In genomic region chr2:127701651-127702394, GRCh38 we compare ENCODE assay signal across 9 cellular contexts. TPM values are rescaled to one million over a fixed set of nuclear protein-coding genes. Genes with fewer than 3 reads are reported as not detected.
DNase-seq lines count a peak whose midpoint lies in the region; ATAC-seq and TF ChIP-seq lines count a peak whose summit lies in the region.
"Had no signal": no experiment of that assay in that cellular context is flagged by ENCODE, and none has a peak within 500 bp of the region (broad histone marks: within the 10 kb centered on the region; RNA-seq: fewer than 3 reads in every experiment).

No MANE protein-coding gene starts in this region.

- intact Hi-C loops in colonic mucosa (cut with DNase I) = no loop called here
- intact Hi-C loops in left lung (cut with DNase I) = no loop called here

- H3K36me3 ChIP-seq in colonic mucosa = no peaks in the 10 kb centered on the region
- peaks cover 0 to 20% of the 10 kb centered on the region in 2 donors for H3K36me3 ChIP-seq in left lung

- TF ChIP-seq CTCF in colonic mucosa (IDR thresholded peaks at IDR 0.05) = no peak
- TF ChIP-seq CTCF in left lung (IDR thresholded peaks at IDR 0.05) = peak in 1 of 2 donors; percentile 52

- H3K9ac ChIP-seq in colonic mucosa (ENCODE audit: low read depth in 2 of 2, low read length in 2 of 2) = peak overlapping the region; percentile 78 to 90

- H3K27me3 ChIP-seq in colonic mucosa (no peaks in the 10 kb centered on the region), left lung (no peaks in the 10 kb centered on the region)

- DNase-seq in AG20443 (ENCODE audit: low spot score) (peak; percentile 87), NCI-H446 treated with DMSO at 0.1 percent for 48 hours (lab: John Stamatoyannopoulos, UW) (peak; percentile 49), colonic mucosa (peak; percentile 73), left lung (peak; percentile 84 to 96)
- DNase-seq in activated CD4-positive, alpha-beta T cell treated with anti-CD3 and anti-CD28 coated beads for 4 hours = peak; percentile 77 to 81
- peak; percentile 63 to 70 for DNase-seq in stimulated activated CD4-positive, alpha-beta T cell treated with anti-CD3 and anti-CD28 coated beads, Interleukin-2, amount 100 ng/mL, for 48 hours

- in situ Hi-C loops in GM18951 (cut with MboI; ENCODE audit: low sequenced_read_pairs, unreplicated experiment) = no loop called here

- H3K9me3 ChIP-seq in colonic mucosa (no peaks in the 10 kb centered on the region), left lung (no peaks in the 10 kb centered on the region)

- ATAC-seq in HG03159 (IDR thresholded peaks at IDR 0.05; ENCODE audit: unreplicated experiment) (peak; percentile 60), left lung (peak; percentile 72)

- peaks cover 18% of the 10 kb centered on the region for H3K4me1 ChIP-seq in colonic mucosa
- H3K4me1 ChIP-seq in left lung = peaks cover 17 to 47% of the 10 kb centered on the region in 2 donors

- TF ChIP-seq POLR2A in GM18951 (IDR thresholded peaks at IDR 0.05; ENCODE audit: extremely low read depth, insufficient read depth, insufficient read length) = peak; percentile 51

- peak overlapping the region; percentile 59 for H3K4me3 ChIP-seq in colonic mucosa
- H3K4me3 ChIP-seq in left lung = peak overlapping the region; percentile 52 to 62

- H3K27ac ChIP-seq in colonic mucosa (peak overlapping the region; percentile 92), left lung (peak overlapping the region; percentile 97 to 99)

RNA-seq across cellular contexts. Expression of gene SFT2D3, which starts 0.5 kb away (rescaled TPM):
- total RNA-seq in colonic mucosa (1 to 10 TPM; 6.0 to 7.5 TPM), left lung (1 to 10 TPM; 4.7 to 6.8 TPM)

RNA-seq across cellular contexts. Expression of gene LIMS2, which starts 26.5 kb away (rescaled TPM):
- total RNA-seq in colonic mucosa = 10 to 100 TPM in 1 of 2 donors, 1 to 10 TPM in 1; 6.6 to 37.2 TPM
- 100 to 1,000 TPM in 1 of 2 donors, 10 to 100 TPM in 1; 50.5 to 122 TPM for total RNA-seq in left lung

RNA-seq across cellular contexts. Expression of gene GPR17, which starts 55.9 kb away (rescaled TPM):
- under 1 TPM; 0.16 to 0.20 TPM for total RNA-seq in colonic mucosa
- under 1 TPM; 0.24 to 0.26 TPM for total RNA-seq in left lung
- total RNA-seq: activated CD8-positive, alpha-beta memory T cell treated with anti-CD3 and anti-CD28 coated beads for 36 hours had no signal

Comparison
In these comparisons a context has a peak if more than half of its experiments do, and no peak if none do; other contexts are left out.
1. Peak in every context shown above with its lines: DNase-seq, ATAC-seq, H3K4me3 ChIP-seq and H3K27ac ChIP-seq.